ENCODE assay signal across 22 cellular contexts in the genomic region with DNA sequence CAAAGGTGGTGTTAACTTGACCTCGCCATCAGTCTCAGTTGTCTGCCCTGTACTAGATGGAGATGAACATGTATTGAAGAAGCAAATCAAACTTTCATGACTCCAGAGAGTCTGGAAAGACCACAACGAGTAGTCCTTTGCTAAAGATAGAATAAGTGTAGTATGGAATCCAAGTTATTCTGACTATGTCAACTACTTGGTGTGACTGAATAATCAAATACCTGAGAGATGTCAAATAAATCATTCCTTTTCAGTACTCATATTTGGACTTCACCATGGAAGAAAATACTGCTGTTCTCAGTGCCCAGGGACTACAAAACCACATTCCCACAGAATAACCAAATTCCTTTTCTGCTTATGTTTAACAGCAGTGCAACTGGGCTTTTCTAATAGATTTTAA.
DNase-seq lines count a peak whose midpoint lies in the region; ATAC-seq and TF ChIP-seq lines count a peak whose summit lies in the region.
"Had no signal": no experiment of that assay in that cellular context is flagged by ENCODE, and none has a peak within 500 bp of the region (broad histone marks: within the 10 kb centered on the region; RNA-seq: fewer than 3 reads in every experiment).

No MANE protein-coding gene starts in this region.

- H3K9me3 Mint-ChIP-seq in chondrocyte (ENCODE audit: low read depth) (peaks cover 10% of the 10 kb centered on the region), immature natural killer cell (peaks cover 0 to 2% (median 0%) of the 10 kb centered on the region in 6 donors)
- H3K9me3 Mint-ChIP-seq: dendritic cell treated with granulocyte-macrophage colony-stimulating factor and Interleukin-4, amounts not matched to agents 40 ng/mL and 50 ng/mL, for 4 days had no signal

- peaks cover 11% of the 10 kb centered on the region for H3K36me3 Mint-ChIP-seq in chondrocyte (ENCODE audit: low read depth)
- peaks cover 3 to 25% (median 13%) of the 10 kb centered on the region in 3 donors for H3K36me3 Mint-ChIP-seq in immature natural killer cell

- DNase-seq in AG08395 (ENCODE audit: low spot score) (peak; percentile 50), chondrocyte (ENCODE audit: low spot score) (no peak), non-pigmented ciliary epithelial cell (ENCODE audit: low read depth) (peak; percentile 24), immature natural killer cell (no peak), NCI-H524 treated with DMSO at 0.1 percent for 48 hours (lab: John Stamatoyannopoulos, UW) (no peak)
- DNase-seq: activated CD4-positive, alpha-beta T cell treated with anti-CD3 and anti-CD28 coated beads for 4 hours; activated effector memory CD4-positive, alpha-beta T cell treated with Interleukin-2 at 50 U/mL for 16 hours; Calu3; erythroblast; H7; Karpas-422; mesendoderm; NCI-H1417; NCI-H2171; NCI-H82; nephron progenitor cell; stimulated activated naive CD8-positive, alpha-beta T cell treated with anti-CD3 and anti-CD28 coated beads, Interleukin-15, Interleukin-2, amounts not matched to agents 100 U/mL and 50 U/mL, for 24 hours had no signal

- TF ChIP-seq RAD21 in Ishikawa (IDR thresholded peaks at IDR 0.05; ENCODE audit: low read depth) = no peak

- H3K27ac Mint-ChIP-seq in chondrocyte (ENCODE audit: unreplicated experiment) (peak overlapping the region; percentile 74), immature natural killer cell (no peak overlapping the region)
- H3K27ac Mint-ChIP-seq: B cell; dendritic cell treated with granulocyte-macrophage colony-stimulating factor and Interleukin-4, amounts not matched to agents 40 ng/mL and 50 ng/mL, for 4 days; nephron progenitor cell had no signal

- H3K4me1 Mint-ChIP-seq in chondrocyte (ENCODE audit: low read depth) = peaks cover 77% of the 10 kb centered on the region
- peaks cover 0 to 1% of the 10 kb centered on the region in 2 donors for H3K4me1 Mint-ChIP-seq in immature natural killer cell

- TF ChIP-seq EP300 in Ishikawa (IDR thresholded peaks at IDR 0.05; ENCODE audit: borderline replicate concordance) = peak; percentile 48; the same call in 1 of the 2 replicates

- H3K27me3 Mint-ChIP-seq in chondrocyte (ENCODE audit: low read depth) (no peaks in the 10 kb centered on the region), immature natural killer cell (ENCODE audit: low read depth in 3 of 3) (no peaks in the 10 kb centered on the region)
- H3K27me3 Mint-ChIP-seq: B cell; dendritic cell treated with granulocyte-macrophage colony-stimulating factor and Interleukin-4, amounts not matched to agents 40 ng/mL and 50 ng/mL, for 4 days had no signal

- H3K4me3 Mint-ChIP-seq in chondrocyte (ENCODE audit: unreplicated experiment) (no peak overlapping the region), immature natural killer cell (no peak overlapping the region)
- H3K4me3 Mint-ChIP-seq: B cell; dendritic cell treated with granulocyte-macrophage colony-stimulating factor and Interleukin-4, amounts not matched to agents 40 ng/mL and 50 ng/mL, for 4 days; nephron progenitor cell had no signal

- ATAC-seq in GM19463 (IDR thresholded peaks at IDR 0.05; ENCODE audit: unreplicated experiment) (no peak), GM18909 (IDR thresholded peaks at IDR 0.05; ENCODE audit: poor library complexity, unreplicated experiment) (no peak)
- ATAC-seq: stimulated activated naive CD8-positive, alpha-beta T cell treated with anti-CD3 and anti-CD28 coated beads, Interleukin-15, Interleukin-2, amounts not matched to agents 100 U/mL and 50 U/mL, for 24 hours had no signal

- no peak for TF ChIP-seq CTCF in chondrocyte (IDR thresholded peaks at IDR 0.05)

TF ChIP-seq in Ishikawa, 13 proteins besides CTCF, POLR2A, EP300 and RAD21:
- TF ChIP-seq TCF12 (IDR thresholded peaks at IDR 0.05; ENCODE audit: low read depth) (peak; percentile 46; the same call in 1 of the 2 replicates), TEAD4 (IDR thresholded peaks at IDR 0.05) (peak; percentile 91), TAF1 (IDR thresholded peaks at IDR 0.05; ENCODE audit: low read depth) (no peak), NFIC (IDR thresholded peaks at IDR 0.05) (peak; percentile 40; the same call in 1 of the 2 replicates), FOXM1 (IDR thresholded peaks at IDR 0.05; ENCODE audit: borderline replicate concordance, low read depth) (peak; percentile 27; the same call in 1 of the 2 replicates)
- TF ChIP-seq, protein P1, sequence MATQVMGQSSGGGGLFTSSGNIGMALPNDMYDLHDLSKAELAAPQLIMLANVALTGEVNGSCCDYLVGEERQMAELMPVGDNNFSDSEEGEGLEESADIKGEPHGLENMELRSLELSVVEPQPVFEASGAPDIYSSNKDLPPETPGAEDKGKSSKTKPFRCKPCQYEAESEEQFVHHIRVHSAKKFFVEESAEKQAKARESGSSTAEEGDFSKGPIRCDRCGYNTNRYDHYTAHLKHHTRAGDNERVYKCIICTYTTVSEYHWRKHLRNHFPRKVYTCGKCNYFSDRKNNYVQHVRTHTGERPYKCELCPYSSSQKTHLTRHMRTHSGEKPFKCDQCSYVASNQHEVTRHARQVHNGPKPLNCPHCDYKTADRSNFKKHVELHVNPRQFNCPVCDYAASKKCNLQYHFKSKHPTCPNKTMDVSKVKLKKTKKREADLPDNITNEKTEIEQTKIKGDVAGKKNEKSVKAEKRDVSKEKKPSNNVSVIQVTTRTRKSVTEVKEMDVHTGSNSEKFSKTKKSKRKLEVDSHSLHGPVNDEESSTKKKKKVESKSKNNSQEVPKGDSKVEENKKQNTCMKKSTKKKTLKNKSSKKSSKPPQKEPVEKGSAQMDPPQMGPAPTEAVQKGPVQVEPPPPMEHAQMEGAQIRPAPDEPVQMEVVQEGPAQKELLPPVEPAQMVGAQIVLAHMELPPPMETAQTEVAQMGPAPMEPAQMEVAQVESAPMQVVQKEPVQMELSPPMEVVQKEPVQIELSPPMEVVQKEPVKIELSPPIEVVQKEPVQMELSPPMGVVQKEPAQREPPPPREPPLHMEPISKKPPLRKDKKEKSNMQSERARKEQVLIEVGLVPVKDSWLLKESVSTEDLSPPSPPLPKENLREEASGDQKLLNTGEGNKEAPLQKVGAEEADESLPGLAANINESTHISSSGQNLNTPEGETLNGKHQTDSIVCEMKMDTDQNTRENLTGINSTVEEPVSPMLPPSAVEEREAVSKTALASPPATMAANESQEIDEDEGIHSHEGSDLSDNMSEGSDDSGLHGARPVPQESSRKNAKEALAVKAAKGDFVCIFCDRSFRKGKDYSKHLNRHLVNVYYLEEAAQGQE (IDR thresholded peaks at IDR 0.05; ENCODE audit: low read depth) = no peak

Comparison
In these comparisons a context has a peak if more than half of its experiments do, and no peak if none do; other contexts are left out.
1. DNase-seq: peak in AG08395 (single experiment) and non-pigmented ciliary epithelial cell (single experiment); none in chondrocyte (single experiment), immature natural killer cell (0 of 3) and NCI-H524 treated with DMSO at 0.1 percent for 48 hours (single experiment).